11 cellular contexts compared by ENCODE assay signal in genomic region chr14:67491741-67492504, GRCh38. TPM values are rescaled to one million over a fixed set of nuclear protein-coding genes. Genes with fewer than 3 reads are reported as not detected.
DNase-seq lines count a peak whose midpoint lies in the region; ATAC-seq, FAIRE-seq and TF ChIP-seq lines count a peak whose summit lies in the region.
"Had no signal": no experiment of that assay in that cellular context is flagged by ENCODE, and none has a peak within 500 bp of the region (broad histone marks: within the 10 kb centered on the region; RNA-seq: fewer than 3 reads in every experiment).

No MANE protein-coding gene starts in this region.

- no peak overlapping the region for H4K8ac ChIP-seq in H1 (ENCODE audit: extremely low read depth, insufficient read depth, low read length)

- H2AK5ac ChIP-seq in H1 (ENCODE audit: low read depth, low read length) = no peak overlapping the region; the same call in 1 of the 2 replicates

- H3K4ac ChIP-seq in H1 (replicated peaks; ENCODE audit: insufficient read length, low read depth, low read length) = no peak overlapping the region

- no peaks in the 10 kb centered on the region for H3F3A ChIP-seq in smooth muscle cell (ENCODE audit: low read depth)

- CTCF ChIA-PET in H1 (lab: Charles Lee; ENCODE audit: partially characterized antibody) = interaction anchor here (0.7 to 5.7 kb wide), 19 partner anchors 8 to 1637 kb away, joined by 3 to 36 read pairs (median 4); no protein-coding TSS in a partner anchor

- no peak for TF ChIP-seq RAD21 in H1 (IDR thresholded peaks at IDR 0.05 in 1 of 2, conservative IDR thresholded peaks at IDR 0.05 in 1 of 2; ENCODE audit: low read depth in 2 of 2, low read length in 2 of 2)

- no peak overlapping the region for H2BK120ac ChIP-seq in H1 (replicated peaks; ENCODE audit: low read depth, low read length)

- H3K27me3 ChIP-seq in heart left ventricle (no peaks in the 10 kb centered on the region), H1 (replicated peaks in 1 of 4; ENCODE audit: control insufficient read depth in 3 of 4, extremely low read depth in 1 of 4, insufficient read depth in 3 of 4, low read length in 3 of 4) (no peaks in the 10 kb centered on the region), smooth muscle cell (ENCODE audit: low read depth) (no peaks in the 10 kb centered on the region)

- H3K27ac ChIP-seq in heart left ventricle (no peak overlapping the region), H1 (ENCODE audit: low read depth, low read length) (no peak overlapping the region; the same call in 1 of the 2 replicates), smooth muscle cell (ENCODE audit: low read depth) (no peak overlapping the region)

- peak overlapping the region; percentile 56 for H2BK20ac ChIP-seq in H1 (ENCODE audit: low read length)

- TF ChIP-seq POLR2A in heart left ventricle (IDR thresholded peaks at IDR 0.05) = no peak
- no peak for TF ChIP-seq POLR2A in H1 (IDR thresholded peaks at IDR 0.05; ENCODE audit: control extremely low read depth in 1 of 2, low read depth in 2 of 2, low read length in 2 of 2)

- peak overlapping the region; percentile 87 for H4K91ac ChIP-seq in H1 (replicated peaks; ENCODE audit: insufficient read length, low read length)

- no peaks in the 10 kb centered on the region for H4K20me1 ChIP-seq in H1 (replicated peaks in 1 of 2; ENCODE audit: control insufficient read depth in 1 of 2, insufficient read depth in 2 of 2, low read length in 2 of 2)
- no peaks in the 10 kb centered on the region for H4K20me1 ChIP-seq in smooth muscle cell (ENCODE audit: low read depth)

- 0 out of 2 replicates have a peak overlapping the region, but pooled peaks have one; percentile 16 for H2BK15ac ChIP-seq in H1 (ENCODE audit: low read length)

- peak overlapping the region in 1 of 2 experiments; percentile 35; a peak in 3 of 4 replicates for H3K4me2 ChIP-seq in H1 (ENCODE audit: insufficient read depth in 1 of 2, low read depth in 2 of 2, low read length in 2 of 2)
- H3K4me2 ChIP-seq in smooth muscle cell = no peak overlapping the region

- H3K4me1 ChIP-seq in heart left ventricle = peaks cover 0 to 24% (median 10%) of the 10 kb centered on the region in 12 donors
- peaks cover 0 to 10% (median 5%) of the 10 kb centered on the region in 4 experiments; a peak in 4 of 7 replicates for H3K4me1 ChIP-seq in H1 (replicated peaks in 1 of 4; ENCODE audit: control insufficient read depth in 3 of 4, insufficient read depth in 4 of 4, low read length in 3 of 4)
- H3K4me1 ChIP-seq in smooth muscle cell (ENCODE audit: low read depth) = no peaks in the 10 kb centered on the region

- peak overlapping the region; percentile 19; the same call in 1 of the 2 replicates for H3K18ac ChIP-seq in H1 (ENCODE audit: extremely low read depth, low read length)

- H2AFZ ChIP-seq in H1 (ENCODE audit: low read length) (no peak overlapping the region), smooth muscle cell (ENCODE audit: low read depth) (no peak overlapping the region)

- POLR2A ChIA-PET in H1 (lab: Charles Lee; ENCODE audit: partially characterized antibody) = interaction anchor here (0.6 to 1.4 kb wide), 3 partner anchors 17 to 50 kb away, joined by 3 to 5 read pairs (median 3); no protein-coding TSS in a partner anchor

- H3K36me3 ChIP-seq in heart left ventricle = peaks cover 0 to under 1% (median 0%) of the 10 kb centered on the region in 9 donors
- H3K36me3 ChIP-seq in H1 (ENCODE audit: control insufficient read depth in 2 of 4, insufficient read depth in 4 of 4, low read length in 3 of 4) = no peaks in the 10 kb centered on the region
- H3K36me3 ChIP-seq in smooth muscle cell (ENCODE audit: low read depth) = no peaks in the 10 kb centered on the region

- no peaks in the 10 kb centered on the region for H3K79me1 ChIP-seq in H1 (ENCODE audit: low read depth, low read length)

- TF ChIP-seq CTCF in heart left ventricle (IDR thresholded peaks at IDR 0.05) (no peak), H1 (IDR thresholded peaks at IDR 0.05; ENCODE audit: control extremely low read depth in 1 of 3, insufficient read depth in 1 of 3, low read depth in 1 of 3, low read length in 3 of 3) (no peak), smooth muscle cell (IDR thresholded peaks at IDR 0.05; ENCODE audit: borderline replicate concordance, insufficient read depth, poor library complexity, severe bottlenecking) (no peak)

- peak overlapping the region; percentile 80; the same call in 1 of the 2 replicates for H2BK5ac ChIP-seq in H1 (ENCODE audit: low read depth, low read length)

- ATAC-seq in heart left ventricle = peak in 2 of 4 donors; percentile 33 to 52
- ATAC-seq in left cardiac atrium = no peak
- ATAC-seq: HCT116 had no signal

- H3K9me3 ChIP-seq in heart left ventricle (peaks cover 0 to 16% (median 8%) of the 10 kb centered on the region in 12 donors), H1 (ENCODE audit: insufficient read depth in 2 of 2, low read depth in 1 of 2, low read length in 1 of 2) (no peaks in the 10 kb centered on the region), smooth muscle cell (replicated peaks; ENCODE audit: low read depth) (no peaks in the 10 kb centered on the region)

- no peak overlapping the region for H3K9ac ChIP-seq in H1 (replicated peaks in 1 of 4; ENCODE audit: extremely low read depth in 1 of 4, low read depth in 3 of 4, low read length in 3 of 4)
- H3K9ac ChIP-seq in smooth muscle cell (ENCODE audit: low read depth) = no peak overlapping the region

- WGBS in heart left ventricle, 4 donors = 34 to 48% (median 44%) methylated on average over 8 to 9 of the region's 9 CpGs
- 80% methylated on average over 9 of the region's 9 CpGs; no CpG with 5 or more reads in 1 of the 2 experiments for WGBS in H1 (ENCODE audit: extremely low coverage in 1 of 2, insufficient coverage in 1 of 2, insufficient read length in 1 of 2, insufficient replicate concordance in 2 of 2, low coverage in 1 of 2, low lambda C conversion rate in 2 of 2, missing lambda C conversion rate in 1 of 2), 2 experiments
- WGBS in smooth muscle cell (ENCODE audit: low lambda C conversion rate) = 36% methylated on average over 9 of the region's 9 CpGs

- H3K23me2 ChIP-seq in H1 (ENCODE audit: low read depth, low read length) = no peaks in the 10 kb centered on the region

- peak overlapping the region; percentile 50; the same call in 1 of the 2 replicates for H2BK12ac ChIP-seq in H1 (ENCODE audit: low read depth, low read length)

- intact Hi-C loops in heart left ventricle (cut with DNase I) = no loop called here
- intact Hi-C loops in left cardiac atrium (cut with DNase I) = no loop called here

- H3K23ac ChIP-seq in H1 (ENCODE audit: insufficient read length) = no peak overlapping the region

- H3K79me2 ChIP-seq in H1 (ENCODE audit: control insufficient read depth in 1 of 2, insufficient read depth in 2 of 2, low read length in 2 of 2) = no peaks in the 10 kb centered on the region
- no peaks in the 10 kb centered on the region for H3K79me2 ChIP-seq in smooth muscle cell (ENCODE audit: low read depth)

- no peak overlapping the region for H3K4me3 ChIP-seq in heart left ventricle
- peak overlapping the region in 2 of 4 experiments; percentile 10 to 12; a peak in 2 of 8 replicates for H3K4me3 ChIP-seq in H1 (ENCODE audit: extremely low read depth in 1 of 4, insufficient read depth in 2 of 4, low read depth in 3 of 4, low read length in 4 of 4)
- no peak overlapping the region for H3K4me3 ChIP-seq in smooth muscle cell

- no peak overlapping the region for H4K5ac ChIP-seq in H1 (ENCODE audit: insufficient read length, low read depth, low read length)

- H3K56ac ChIP-seq in H1 (replicated peaks; ENCODE audit: insufficient read length, low read depth, low read length) = no peak overlapping the region

- FAIRE-seq in H1 (lab: Jason Lieb, UNC) (no peak), urothelium cell line (lab: Jason Lieb, UNC) (peak; percentile 52)

- no peak overlapping the region for H3K14ac ChIP-seq in H1 (ENCODE audit: insufficient read length)

- DNase-seq in heart left ventricle (peak in 4 of 5 donors; percentile 21 to 68 (median 53)), left cardiac atrium (no peak), NCI-H69 (lab: John Stamatoyannopoulos, UW) (peak; percentile 88), H1 (ENCODE audit: low read depth in 1 of 2, low spot score in 2 of 2) (no peak), urothelium cell line (ENCODE audit: low spot score) (no peak), GM19240 (ENCODE audit: insufficient read length, low spot score) (no peak), OCI-M1 (lab: John Stamatoyannopoulos, UW) (no peak), smooth muscle cell (lab: John Stamatoyannopoulos, UW; ENCODE audit: unreplicated experiment) (no peak)
- DNase-seq: activated CD4-positive, alpha-beta T cell treated with anti-CD3 and anti-CD28 coated beads for 1 hour; activated effector memory CD4-positive, alpha-beta T cell treated with anti-CD3 and anti-CD28 coated beads, Interleukin-2, amount 50 U/mL, for 16 hours had no signal

- no peak for TF ChIP-seq EP300 in H1 (IDR thresholded peaks at IDR 0.05; ENCODE audit: borderline replicate concordance in 1 of 2, low read depth in 2 of 2, low read length in 2 of 2)

RNA-seq across cellular contexts. Expression of gene TMEM229B, which starts 3.4 kb away (rescaled TPM):
- total RNA-seq in heart left ventricle (1 to 10 TPM in 8 of 9 donors, under 1 TPM in 1; 0.69 to 6.5 (median 2.0) TPM), left cardiac atrium (1 to 10 TPM; 1.5 to 6.5 TPM), smooth muscle cell (0.22 and 2.0 TPM in 2 replicates)
- polyA plus RNA-seq in heart left ventricle (1 to 10 TPM in 1 of 2 donors, under 1 TPM in 1; 0.80 to 1.2 TPM), H1 (2011; rRNA removed) (0.85 and 1.7 TPM in 2 replicates), smooth muscle cell (0.49 TPM in 1 of 2 replicates, not detected in the other)
- total RNA-seq in H1 (2021; fragmentation: NEBNext Ultra II Directional; extraction: Animal tissue kit (Norgen Biotek cat#: 25700)) = 0.50 and 0.73 TPM in 2 replicates
- 0.48 TPM for polyA plus RNA-seq in H1 (2011; cell fraction: cytosol; rRNA removed)
- 0.74 TPM for polyA plus RNA-seq in H1 (2011; cell fraction: nucleus; rRNA removed)
- polyA plus RNA-seq in H1 (2012, experiment 1 of 2) = 0.39 to 0.88 TPM (median 0.80 TPM) in 4 replicates
- polyA plus RNA-seq in H1 (2012, experiment 2 of 2) = 0.62 TPM
- polyA plus RNA-seq in H1 (2013, experiment 1 of 2) = 0.73 TPM
- polyA plus RNA-seq in H1 (2013, experiment 2 of 2) = 0.70 TPM
- 0.54 and 0.85 TPM in 2 replicates for polyA minus RNA-seq in H1 (2011; rRNA and poly(A)+ RNA removed)
- polyA minus RNA-seq in H1 (2011; cell fraction: cytosol; rRNA and poly(A)+ RNA removed) = 1.8 TPM
- 1.00 TPM for polyA minus RNA-seq in H1 (2011; cell fraction: nucleus; rRNA and poly(A)+ RNA removed)

RNA-seq across cellular contexts. Expression of gene PLEKHH1, which starts 41.2 kb away (rescaled TPM):
- 1 to 10 TPM; 2.4 to 9.2 (median 5.2) TPM for total RNA-seq in heart left ventricle
- polyA plus RNA-seq in heart left ventricle = 1 to 10 TPM; 3.4 to 6.3 TPM
- 1 to 10 TPM; 3.6 to 5.5 TPM for total RNA-seq in left cardiac atrium
- 27.2 and 33.3 TPM in 2 replicates for total RNA-seq in H1 (2021; fragmentation: NEBNext Ultra II Directional; extraction: Animal tissue kit (Norgen Biotek cat#: 25700))
- polyA plus RNA-seq in H1 (2011; rRNA removed) = 28.3 and 33.0 TPM in 2 replicates
- polyA plus RNA-seq in H1 (2011; cell fraction: cytosol; rRNA removed) = 22.4 TPM
- polyA plus RNA-seq in H1 (2011; cell fraction: nucleus; rRNA removed) = 96.0 TPM
- 26.9 to 35.8 TPM (median 30.8 TPM) in 4 replicates for polyA plus RNA-seq in H1 (2012, experiment 1 of 2)
- polyA plus RNA-seq in H1 (2012, experiment 2 of 2) = 8.6 TPM
- 19.9 TPM for polyA plus RNA-seq in H1 (2013, experiment 1 of 2)
- 15.1 TPM for polyA plus RNA-seq in H1 (2013, experiment 2 of 2)
- polyA minus RNA-seq in H1 (2011; rRNA and poly(A)+ RNA removed) = 32.1 and 33.8 TPM in 2 replicates
- polyA minus RNA-seq in H1 (2011; cell fraction: cytosol; rRNA and poly(A)+ RNA removed) = 22.7 TPM
- 53.8 TPM for polyA minus RNA-seq in H1 (2011; cell fraction: nucleus; rRNA and poly(A)+ RNA removed)
- total RNA-seq in smooth muscle cell = 2.6 and 12.1 TPM in 2 replicates
- polyA plus RNA-seq in smooth muscle cell = 0.88 and 3.8 TPM in 2 replicates

Comparison
In these comparisons a context has a peak if more than half of its experiments do, and no peak if none do; other contexts are left out.
1. DNase-seq: peak in heart left ventricle (4 of 5) and NCI-H69 (single experiment); none in left cardiac atrium (single experiment), H1 (0 of 2), urothelium cell line (single experiment), GM19240 (single experiment), OCI-M1 (single experiment) and smooth muscle cell (single experiment).